In genomic region chr17:50087246-50087911, GRCh38 we compare ENCODE assay signal across 8 cellular contexts. TPM values are rescaled to one million over a fixed set of nuclear protein-coding genes. Genes with fewer than 3 reads are reported as not detected.
A peak's percentile ranks its signal among the peaks of the same experiment; 100 is the strongest.
DNase-seq lines count a peak whose midpoint lies in the region; ATAC-seq and TF ChIP-seq lines count a peak whose summit lies in the region.

No MANE protein-coding gene starts in this region.

- no peaks in the 10 kb centered on the region for H3K9me3 Mint-ChIP-seq in activated T-helper 1 cell treated with anti-CD3 and anti-CD28 coated beads, Interleukin-12 subunit alpha, Interleukin-12 subunit beta, Interleukin-2, Interleukin-4 antibody, amounts not matched to agents 30 ng/mL and 10 ng/mL and 1 ng/mL, durations not matched to agents 14 hours and 24 hours and 36 hours

- H2AFZ ChIP-seq in trophoblast cell (ENCODE audit: insufficient read depth, low read length, poor library complexity): no peak overlapping the region

- DNase-seq in NCI-H1105 treated with DMSO at 0.1 percent for 48 hours (lab: John Stamatoyannopoulos, UW) (peak; percentile 26), NCI-H1105 (lab: John Stamatoyannopoulos, UW) (no peak), RWPE1 (ENCODE audit: low spot score) (peak; percentile 60), fibroblast of the conjunctiva (ENCODE audit: low read depth) (peak; percentile 63), trophoblast cell (peak; percentile 59 to 84), upper lobe of right lung (peak; percentile 81)
- DNase-seq in Jurkat, Clone E6-1 (ENCODE audit: low read depth, low spot score): peak; percentile 49
- DNase-seq in activated T-helper 1 cell treated with anti-CD3 and anti-CD28 coated beads, Interleukin-12 subunit alpha, Interleukin-12 subunit beta, Interleukin-2, Interleukin-4 antibody, amounts not matched to agents 30 ng/mL and 10 ng/mL and 1 ng/mL, durations not matched to agents 14 hours and 24 hours and 36 hours (ENCODE audit: low spot score): peak; percentile 72

- H3K79me1 ChIP-seq in trophoblast cell (ENCODE audit: low read length): no peaks in the 10 kb centered on the region

- H3K4me3 ChIP-seq in Jurkat, Clone E6-1 (ENCODE audit: low read length): no peak overlapping the region
- H3K4me3 ChIP-seq in trophoblast cell (ENCODE audit: low read depth, low read length) (no peak overlapping the region), upper lobe of right lung (no peak overlapping the region)

- no peaks in the 10 kb centered on the region for H3K4me1 Mint-ChIP-seq in activated T-helper 1 cell treated with anti-CD3 and anti-CD28 coated beads, Interleukin-12 subunit alpha, Interleukin-12 subunit beta, Interleukin-2, Interleukin-4 antibody, amounts not matched to agents 30 ng/mL and 10 ng/mL and 1 ng/mL, durations not matched to agents 14 hours and 24 hours and 36 hours (ENCODE audit: low read depth)

- no peak overlapping the region for H3K4ac ChIP-seq in trophoblast cell (ENCODE audit: low read depth, low read length)

- H2AK5ac ChIP-seq in trophoblast cell (ENCODE audit: low read length): no peak overlapping the region

- H3K27ac ChIP-seq in RWPE1: peak overlapping the region; percentile 85
- H3K27ac ChIP-seq in trophoblast cell (ENCODE audit: low read depth, low read length): no peak overlapping the region
- H3K27ac ChIP-seq in upper lobe of right lung: no peak overlapping the region

- no peaks in the 10 kb centered on the region for H3K27me3 Mint-ChIP-seq in activated T-helper 1 cell treated with anti-CD3 and anti-CD28 coated beads, Interleukin-12 subunit alpha, Interleukin-12 subunit beta, Interleukin-2, Interleukin-4 antibody, amounts not matched to agents 30 ng/mL and 10 ng/mL and 1 ng/mL, durations not matched to agents 14 hours and 24 hours and 36 hours (ENCODE audit: insufficient read depth)

- H3K9me3 ChIP-seq in trophoblast cell (ENCODE audit: insufficient read depth, low read depth, low read length) (no peaks in the 10 kb centered on the region), upper lobe of right lung (no peaks in the 10 kb centered on the region)

- H3K4me2 ChIP-seq in trophoblast cell (ENCODE audit: low read length): no peak overlapping the region

- no peak overlapping the region for H3K18ac ChIP-seq in trophoblast cell (ENCODE audit: low read length)

- no peak overlapping the region for H2BK5ac ChIP-seq in trophoblast cell (ENCODE audit: low read depth, low read length, poor library complexity)

- H3K14ac ChIP-seq in trophoblast cell (ENCODE audit: low read length): no peak overlapping the region

- no peak overlapping the region for H2BK120ac ChIP-seq in trophoblast cell (ENCODE audit: insufficient read depth, low read length, poor library complexity)

- peak; percentile 94 for TF ChIP-seq CTCF in RWPE1 (conservative IDR thresholded peaks at IDR 0.05; ENCODE audit: low read depth)
- TF ChIP-seq CTCF in upper lobe of right lung (IDR thresholded peaks at IDR 0.05): peak; percentile 96

- no peak overlapping the region for H4K91ac ChIP-seq in trophoblast cell (ENCODE audit: low read depth, low read length)

- H3K4me3 Mint-ChIP-seq in activated T-helper 1 cell treated with anti-CD3 and anti-CD28 coated beads, Interleukin-12 subunit alpha, Interleukin-12 subunit beta, Interleukin-2, Interleukin-4 antibody, amounts not matched to agents 30 ng/mL and 10 ng/mL and 1 ng/mL, durations not matched to agents 14 hours and 24 hours and 36 hours: no peak overlapping the region

- no peak overlapping the region for H3K23ac ChIP-seq in trophoblast cell (ENCODE audit: low read length)

- intact Hi-C loops in activated T-helper 1 cell treated with anti-CD3 and anti-CD28 coated beads, Interleukin-12 subunit alpha, Interleukin-12 subunit beta, Interleukin-2, Interleukin-4 antibody, amounts not matched to agents 30 ng/mL and 10 ng/mL and 1 ng/mL, durations not matched to agents 14 hours and 24 hours and 36 hours (cut with micrococcal nuclease): loop anchor here (1.0 to 2.0 kb wide), 4 partner anchors 31 to 521 kb away; partner anchors contain the start of gene ITGA3
- intact Hi-C loops in upper lobe of right lung (cut with DNase I): loop anchor here (5.0 kb wide), 1 partner anchor 60 kb away; no protein-coding TSS in a partner anchor

- WGBS in trophoblast cell (ENCODE audit: extremely low coverage, insufficient coverage, insufficient read length): no CpG with 5 or more reads among the region's 10 CpGs

- H3K36me3 ChIP-seq in trophoblast cell (ENCODE audit: control insufficient read depth in 1 of 2, insufficient read depth in 2 of 2, low read length in 2 of 2) (peaks cover 28 to 31% of the 10 kb centered on the region in 2 experiments), upper lobe of right lung (peaks cover 58% of the 10 kb centered on the region)

- H2BK12ac ChIP-seq in trophoblast cell (ENCODE audit: low read length): no peak overlapping the region

- H3K4me1 ChIP-seq in trophoblast cell (ENCODE audit: control insufficient read depth in 1 of 2, insufficient read depth in 2 of 2, low read length in 2 of 2) (no peaks in the 10 kb centered on the region), upper lobe of right lung (no peaks in the 10 kb centered on the region)

- H3K79me2 ChIP-seq in trophoblast cell (ENCODE audit: control insufficient read depth, insufficient read depth, low read length, poor library complexity): no peaks in the 10 kb centered on the region

- H3K27me3 ChIP-seq in trophoblast cell (ENCODE audit: insufficient read depth, low read length) (no peaks in the 10 kb centered on the region), upper lobe of right lung (no peaks in the 10 kb centered on the region)

- POLR2A ChIA-PET in RWPE1 (lab: Yijun Ruan, JAX; ENCODE audit: low non-redundant PET): no interaction called here

- H3K36me3 Mint-ChIP-seq in activated T-helper 1 cell treated with anti-CD3 and anti-CD28 coated beads, Interleukin-12 subunit alpha, Interleukin-12 subunit beta, Interleukin-2, Interleukin-4 antibody, amounts not matched to agents 30 ng/mL and 10 ng/mL and 1 ng/mL, durations not matched to agents 14 hours and 24 hours and 36 hours (ENCODE audit: low read depth): no peaks in the 10 kb centered on the region

- no peak overlapping the region for H4K8ac ChIP-seq in trophoblast cell (ENCODE audit: low read depth, low read length)

- no peak overlapping the region for H3K27ac Mint-ChIP-seq in activated T-helper 1 cell treated with anti-CD3 and anti-CD28 coated beads, Interleukin-12 subunit alpha, Interleukin-12 subunit beta, Interleukin-2, Interleukin-4 antibody, amounts not matched to agents 30 ng/mL and 10 ng/mL and 1 ng/mL, durations not matched to agents 14 hours and 24 hours and 36 hours

- CTCF ChIA-PET in RWPE1 (lab: Yijun Ruan, JAX): interaction anchor here (0.6 to 1.9 kb wide), 11 partner anchors 9 to 194 kb away, joined by 3 to 17 read pairs (median 3); partner anchors contain the start of gene ITGA3

- ATAC-seq in upper lobe of right lung: peak; percentile 92

- H4K12ac ChIP-seq in trophoblast cell (ENCODE audit: low read depth, low read length): no peak overlapping the region

- no peak overlapping the region for H3K9ac ChIP-seq in trophoblast cell (ENCODE audit: low read length)

RNA-seq across cellular contexts. Expression of gene PDK2, which starts 7.8 kb away (rescaled TPM):
- polyA plus RNA-seq in Jurkat, Clone E6-1 (2012; ENCODE audit: insufficient read depth, insufficient read length): 38.9 TPM
- total RNA-seq in activated T-helper 1 cell treated with anti-CD3 and anti-CD28 coated beads, Interleukin-12 subunit alpha, Interleukin-12 subunit beta, Interleukin-2, Interleukin-4 antibody, amounts not matched to agents 30 ng/mL and 10 ng/mL and 1 ng/mL, durations not matched to agents 14 hours and 24 hours and 36 hours: 13.7 and 16.9 TPM in 2 replicates
- polyA plus RNA-seq in trophoblast cell (2013): 16.1 and 16.2 TPM in 2 replicates
- total RNA-seq in upper lobe of right lung: 30.2 TPM

RNA-seq across cellular contexts. Expression of gene ITGA3, which starts 31.5 kb away (rescaled TPM):
- 14.3 TPM for polyA plus RNA-seq in Jurkat, Clone E6-1 (2012; ENCODE audit: insufficient read depth, insufficient read length)
- total RNA-seq in activated T-helper 1 cell treated with anti-CD3 and anti-CD28 coated beads, Interleukin-12 subunit alpha, Interleukin-12 subunit beta, Interleukin-2, Interleukin-4 antibody, amounts not matched to agents 30 ng/mL and 10 ng/mL and 1 ng/mL, durations not matched to agents 14 hours and 24 hours and 36 hours: 18.0 and 20.6 TPM in 2 replicates
- polyA plus RNA-seq in trophoblast cell (2013): 63.3 and 65.7 TPM in 2 replicates
- total RNA-seq in upper lobe of right lung: 212 TPM

RNA-seq across cellular contexts. Expression of gene SAMD14, which starts 42.6 kb away (rescaled TPM):
- polyA plus RNA-seq in Jurkat, Clone E6-1 (2012; ENCODE audit: insufficient read depth, insufficient read length): 4.3 TPM
- total RNA-seq in activated T-helper 1 cell treated with anti-CD3 and anti-CD28 coated beads, Interleukin-12 subunit alpha, Interleukin-12 subunit beta, Interleukin-2, Interleukin-4 antibody, amounts not matched to agents 30 ng/mL and 10 ng/mL and 1 ng/mL, durations not matched to agents 14 hours and 24 hours and 36 hours: 1.6 and 3.6 TPM in 2 replicates
- polyA plus RNA-seq in trophoblast cell (2013): 6.9 and 7.4 TPM in 2 replicates
- 21.5 TPM for total RNA-seq in upper lobe of right lung
